8 cellular contexts compared by ENCODE assay signal in the genomic region with DNA sequence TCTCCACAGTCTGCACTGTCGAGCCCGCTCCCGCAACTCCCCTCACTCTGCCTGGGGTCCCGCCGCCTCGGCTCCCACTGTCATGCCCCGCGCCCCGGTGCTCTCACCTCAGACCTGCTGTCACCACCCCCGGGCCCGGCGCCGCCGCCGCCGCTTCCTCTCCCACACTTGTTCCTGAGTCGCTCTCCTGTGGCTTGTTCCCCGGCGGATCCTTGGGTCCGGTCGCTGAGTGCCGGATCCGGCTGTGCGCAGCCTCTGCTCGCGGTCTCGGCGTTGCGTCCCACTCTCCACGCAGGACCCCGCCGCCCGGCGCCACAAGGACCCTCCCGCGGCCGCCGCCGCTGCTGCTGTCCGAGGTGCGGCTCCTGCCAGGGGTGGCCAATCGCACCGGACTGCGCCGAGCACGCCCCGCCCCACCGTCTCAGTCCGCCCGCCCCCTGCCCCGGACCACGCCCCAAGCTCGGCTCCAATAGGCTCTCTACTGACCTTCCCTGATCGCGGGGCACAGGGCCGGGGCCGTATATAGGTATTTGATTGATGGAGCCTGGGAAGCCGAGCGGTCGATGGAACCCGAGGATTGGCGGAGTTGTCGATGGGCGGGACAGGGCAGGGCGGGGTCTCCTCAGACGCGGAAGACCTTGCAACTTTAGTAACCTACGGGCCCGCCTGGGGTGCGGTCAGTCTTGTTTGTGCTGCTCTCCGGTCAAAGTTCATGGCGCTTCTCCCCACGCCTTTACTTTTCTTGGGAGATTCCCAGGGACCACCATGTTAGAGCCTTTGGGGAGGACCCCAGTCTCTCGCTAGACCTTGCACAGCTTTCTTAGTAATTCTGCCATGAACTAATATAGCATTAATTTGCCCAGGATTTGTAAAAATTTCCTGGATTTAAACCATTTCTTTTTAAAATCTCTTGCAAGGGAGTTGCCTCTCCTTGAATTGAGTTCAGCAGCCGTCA. TPM values are rescaled to one million over a fixed set of nuclear protein-coding genes. Genes with fewer than 3 reads are reported as not detected.
DNase-seq lines count a peak whose midpoint lies in the region; ATAC-seq and TF ChIP-seq lines count a peak whose summit lies in the region.

Gene TAOK3 (minus strand): TSS at position 367 of the 955 bp plus-strand sequence. CDS start 117,340 bp downstream, outside the sequence.

- DNase-seq in EH (ENCODE audit: low read depth), result peak; percentile 99
- peak; percentile 97 for DNase-seq in H4 (ENCODE audit: low spot score)
- peak; percentile 100 for DNase-seq in LoVo (ENCODE audit: low spot score)
- DNase-seq in RWPE2 (ENCODE audit: low spot score), result peak; percentile 98
- peak; percentile 95 for DNase-seq in activated T-helper 2 cell treated with anti-CD3 and anti-CD28 coated beads, Interferon-gamma antibody, Interleukin-2, Interleukin-4, amounts not matched to agents 10 μg/mL and 5 μg/mL and 100 μg/mL, durations not matched to agents 14 hours and 24 hours and 36 hours (ENCODE audit: low spot score)
- DNase-seq in fibroblast of mammary gland (ENCODE audit: low read depth), result peak; percentile 98
- DNase-seq in natural killer cell, result peak; percentile 93
- peak; percentile 98 for DNase-seq in stimulated activated naive CD4-positive, alpha-beta T cell treated with Interleukin-2 at 50 U/mL for 16 hours (lab: John Stamatoyannopoulos, UW)

- peaks cover 16% of the 10 kb centered on the region for H3K4me1 ChIP-seq in RWPE2 (ENCODE audit: insufficient read depth, poor library complexity, severe bottlenecking)

- peak within 1 kb of the TSS; percentile 89 for H3K4me3 Mint-ChIP-seq in activated T-helper 2 cell treated with anti-CD3 and anti-CD28 coated beads, Interferon-gamma antibody, Interleukin-2, Interleukin-4, amounts not matched to agents 10 μg/mL and 5 μg/mL and 100 μg/mL, durations not matched to agents 14 hours and 24 hours and 36 hours (ENCODE audit: low read depth)
- peak within 1 kb of the TSS; percentile 95 for H3K4me3 Mint-ChIP-seq in natural killer cell

- no peaks in the 10 kb centered on the region for H3K9me3 ChIP-seq in RWPE2 (ENCODE audit: severe bottlenecking)

- TF ChIP-seq CTCF in RWPE2 (IDR thresholded peaks at IDR 0.05; ENCODE audit: poor library complexity, severe bottlenecking) (no peak), fibroblast of mammary gland (conservative IDR thresholded peaks at IDR 0.05; ENCODE audit: control insufficient read depth, insufficient read depth, low read depth, low read length) (no peak), natural killer cell (IDR thresholded peaks at IDR 0.05) (no peak)

- H3K4me1 Mint-ChIP-seq in activated T-helper 2 cell treated with anti-CD3 and anti-CD28 coated beads, Interferon-gamma antibody, Interleukin-2, Interleukin-4, amounts not matched to agents 10 μg/mL and 5 μg/mL and 100 μg/mL, durations not matched to agents 14 hours and 24 hours and 36 hours (ENCODE audit: low read depth), result peaks cover 44% of the 10 kb centered on the region
- H3K4me1 Mint-ChIP-seq in natural killer cell, result peaks cover 37 to 63% of the 10 kb centered on the region in 2 donors

- peaks cover 15% of the 10 kb centered on the region for H3K27me3 Mint-ChIP-seq in activated T-helper 2 cell treated with anti-CD3 and anti-CD28 coated beads, Interferon-gamma antibody, Interleukin-2, Interleukin-4, amounts not matched to agents 10 μg/mL and 5 μg/mL and 100 μg/mL, durations not matched to agents 14 hours and 24 hours and 36 hours (ENCODE audit: low read depth)
- peaks cover 0 to 3% of the 10 kb centered on the region in 2 donors for H3K27me3 Mint-ChIP-seq in natural killer cell (ENCODE audit: low read depth in 2 of 2)

- H3K27ac Mint-ChIP-seq in activated T-helper 2 cell treated with anti-CD3 and anti-CD28 coated beads, Interferon-gamma antibody, Interleukin-2, Interleukin-4, amounts not matched to agents 10 μg/mL and 5 μg/mL and 100 μg/mL, durations not matched to agents 14 hours and 24 hours and 36 hours, result peak within 1 kb of the TSS; percentile 89
- peak within 1 kb of the TSS; percentile 96 to 97 for H3K27ac Mint-ChIP-seq in natural killer cell

- intact Hi-C loops in activated T-helper 2 cell treated with anti-CD3 and anti-CD28 coated beads, Interferon-gamma antibody, Interleukin-2, Interleukin-4, amounts not matched to agents 10 μg/mL and 5 μg/mL and 100 μg/mL, durations not matched to agents 14 hours and 24 hours and 36 hours (cut with micrococcal nuclease), result loop anchor here (1.0 to 10.0 kb wide), 2 partner anchors 16 to 1292 kb away; partner anchors contain the start of gene PRKAB1
- intact Hi-C loops in natural killer cell (cut with micrococcal nuclease), result loop anchor here (1.0 to 10.0 kb wide), 2 partner anchors 16 to 1292 kb away; partner anchors contain the start of gene PRKAB1

- H3K4me3 ChIP-seq in RWPE2 (ENCODE audit: severe bottlenecking) (peak within 1 kb of the TSS; percentile 80), fibroblast of mammary gland (ENCODE audit: control insufficient read depth, low read depth, low read length) (peak within 1 kb of the TSS; percentile 89)

- H3K36me3 Mint-ChIP-seq in activated T-helper 2 cell treated with anti-CD3 and anti-CD28 coated beads, Interferon-gamma antibody, Interleukin-2, Interleukin-4, amounts not matched to agents 10 μg/mL and 5 μg/mL and 100 μg/mL, durations not matched to agents 14 hours and 24 hours and 36 hours (ENCODE audit: low read depth), result peaks cover 6% of the 10 kb centered on the region
- H3K36me3 Mint-ChIP-seq in natural killer cell, result no peaks in the 10 kb centered on the region

- H3K36me3 ChIP-seq in RWPE2 (ENCODE audit: low read depth), result no peaks in the 10 kb centered on the region

- ATAC-seq in RWPE2 (ENCODE audit: low read depth) (peak; percentile 84), natural killer cell (peak; percentile 85 to 97 (median 87))

- H3K9me3 Mint-ChIP-seq in activated T-helper 2 cell treated with anti-CD3 and anti-CD28 coated beads, Interferon-gamma antibody, Interleukin-2, Interleukin-4, amounts not matched to agents 10 μg/mL and 5 μg/mL and 100 μg/mL, durations not matched to agents 14 hours and 24 hours and 36 hours, result no peaks in the 10 kb centered on the region
- no peaks in the 10 kb centered on the region for H3K9me3 Mint-ChIP-seq in natural killer cell

- H3K27me3 ChIP-seq in RWPE2 (ENCODE audit: insufficient read depth, poor library complexity, severe bottlenecking), result no peaks in the 10 kb centered on the region

- H3K27ac ChIP-seq in RWPE2 (ENCODE audit: poor library complexity, severe bottlenecking), result peak within 1 kb of the TSS; percentile 38

RNA-seq across cellular contexts. Expression of gene TAOK3, which starts in this region (rescaled TPM):
- total RNA-seq in H4 (2014; rRNA removed; shearing (Covaris generic)), result 14.1 and 24.1 TPM in 2 replicates
- 52.4 and 57.0 TPM in 2 replicates for total RNA-seq in activated T-helper 2 cell treated with anti-CD3 and anti-CD28 coated beads, Interferon-gamma antibody, Interleukin-2, Interleukin-4, amounts not matched to agents 10 μg/mL and 5 μg/mL and 100 μg/mL, durations not matched to agents 14 hours and 24 hours and 36 hours
- total RNA-seq in natural killer cell, result 100 to 1,000 TPM; 155 to 166 (median 157) TPM

Comparison
In these comparisons a context has a peak if more than half of its experiments do, and no peak if none do; other contexts are left out.
1. Peak in every context shown above with its lines: DNase-seq, ATAC-seq, H3K4me3 ChIP-seq and H3K27ac ChIP-seq.